1 cellular context compared by ENCODE assay signal in the genomic region with DNA sequence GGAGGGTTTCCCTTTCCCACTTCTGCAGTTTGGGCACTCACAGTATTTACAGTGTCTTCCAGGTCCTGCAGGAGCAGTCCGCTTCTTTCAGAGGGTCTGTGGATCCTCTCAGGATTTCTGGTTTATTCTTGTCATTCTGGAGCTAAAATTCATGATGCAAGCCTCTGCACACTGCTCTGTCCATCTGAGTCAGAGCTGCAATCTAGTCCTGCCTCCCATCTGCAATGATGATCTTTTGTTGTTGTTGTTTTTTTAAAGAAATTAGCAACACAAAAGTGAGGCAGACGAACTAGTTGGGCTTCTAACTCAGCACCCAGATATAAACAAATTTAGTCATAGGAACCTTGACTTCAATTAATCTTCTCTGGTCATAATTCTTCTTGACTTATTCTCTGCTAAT.
TF ChIP-seq lines count a peak whose summit lies in the region.

No MANE protein-coding gene starts in this region.

TF ChIP-seq in GM23338, 12 proteins besides CTCF, POLR2A, EP300 and RAD21 (continued from another document):
- no peak for TF ChIP-seq EZH2 (IDR thresholded peaks at IDR 0.05; ENCODE audit: low read depth, unreplicated experiment)
- no peak for TF ChIP-seq ZNF114 (CRISPR knock-in tag; IDR thresholded peaks at IDR 0.05)
- no peak for TF ChIP-seq NANOG (IDR thresholded peaks at IDR 0.05; ENCODE audit: borderline replicate concordance)
- TF ChIP-seq STAT1 (IDR thresholded peaks at IDR 0.05; ENCODE audit: unreplicated experiment): no peak
- TF ChIP-seq, protein P1, sequence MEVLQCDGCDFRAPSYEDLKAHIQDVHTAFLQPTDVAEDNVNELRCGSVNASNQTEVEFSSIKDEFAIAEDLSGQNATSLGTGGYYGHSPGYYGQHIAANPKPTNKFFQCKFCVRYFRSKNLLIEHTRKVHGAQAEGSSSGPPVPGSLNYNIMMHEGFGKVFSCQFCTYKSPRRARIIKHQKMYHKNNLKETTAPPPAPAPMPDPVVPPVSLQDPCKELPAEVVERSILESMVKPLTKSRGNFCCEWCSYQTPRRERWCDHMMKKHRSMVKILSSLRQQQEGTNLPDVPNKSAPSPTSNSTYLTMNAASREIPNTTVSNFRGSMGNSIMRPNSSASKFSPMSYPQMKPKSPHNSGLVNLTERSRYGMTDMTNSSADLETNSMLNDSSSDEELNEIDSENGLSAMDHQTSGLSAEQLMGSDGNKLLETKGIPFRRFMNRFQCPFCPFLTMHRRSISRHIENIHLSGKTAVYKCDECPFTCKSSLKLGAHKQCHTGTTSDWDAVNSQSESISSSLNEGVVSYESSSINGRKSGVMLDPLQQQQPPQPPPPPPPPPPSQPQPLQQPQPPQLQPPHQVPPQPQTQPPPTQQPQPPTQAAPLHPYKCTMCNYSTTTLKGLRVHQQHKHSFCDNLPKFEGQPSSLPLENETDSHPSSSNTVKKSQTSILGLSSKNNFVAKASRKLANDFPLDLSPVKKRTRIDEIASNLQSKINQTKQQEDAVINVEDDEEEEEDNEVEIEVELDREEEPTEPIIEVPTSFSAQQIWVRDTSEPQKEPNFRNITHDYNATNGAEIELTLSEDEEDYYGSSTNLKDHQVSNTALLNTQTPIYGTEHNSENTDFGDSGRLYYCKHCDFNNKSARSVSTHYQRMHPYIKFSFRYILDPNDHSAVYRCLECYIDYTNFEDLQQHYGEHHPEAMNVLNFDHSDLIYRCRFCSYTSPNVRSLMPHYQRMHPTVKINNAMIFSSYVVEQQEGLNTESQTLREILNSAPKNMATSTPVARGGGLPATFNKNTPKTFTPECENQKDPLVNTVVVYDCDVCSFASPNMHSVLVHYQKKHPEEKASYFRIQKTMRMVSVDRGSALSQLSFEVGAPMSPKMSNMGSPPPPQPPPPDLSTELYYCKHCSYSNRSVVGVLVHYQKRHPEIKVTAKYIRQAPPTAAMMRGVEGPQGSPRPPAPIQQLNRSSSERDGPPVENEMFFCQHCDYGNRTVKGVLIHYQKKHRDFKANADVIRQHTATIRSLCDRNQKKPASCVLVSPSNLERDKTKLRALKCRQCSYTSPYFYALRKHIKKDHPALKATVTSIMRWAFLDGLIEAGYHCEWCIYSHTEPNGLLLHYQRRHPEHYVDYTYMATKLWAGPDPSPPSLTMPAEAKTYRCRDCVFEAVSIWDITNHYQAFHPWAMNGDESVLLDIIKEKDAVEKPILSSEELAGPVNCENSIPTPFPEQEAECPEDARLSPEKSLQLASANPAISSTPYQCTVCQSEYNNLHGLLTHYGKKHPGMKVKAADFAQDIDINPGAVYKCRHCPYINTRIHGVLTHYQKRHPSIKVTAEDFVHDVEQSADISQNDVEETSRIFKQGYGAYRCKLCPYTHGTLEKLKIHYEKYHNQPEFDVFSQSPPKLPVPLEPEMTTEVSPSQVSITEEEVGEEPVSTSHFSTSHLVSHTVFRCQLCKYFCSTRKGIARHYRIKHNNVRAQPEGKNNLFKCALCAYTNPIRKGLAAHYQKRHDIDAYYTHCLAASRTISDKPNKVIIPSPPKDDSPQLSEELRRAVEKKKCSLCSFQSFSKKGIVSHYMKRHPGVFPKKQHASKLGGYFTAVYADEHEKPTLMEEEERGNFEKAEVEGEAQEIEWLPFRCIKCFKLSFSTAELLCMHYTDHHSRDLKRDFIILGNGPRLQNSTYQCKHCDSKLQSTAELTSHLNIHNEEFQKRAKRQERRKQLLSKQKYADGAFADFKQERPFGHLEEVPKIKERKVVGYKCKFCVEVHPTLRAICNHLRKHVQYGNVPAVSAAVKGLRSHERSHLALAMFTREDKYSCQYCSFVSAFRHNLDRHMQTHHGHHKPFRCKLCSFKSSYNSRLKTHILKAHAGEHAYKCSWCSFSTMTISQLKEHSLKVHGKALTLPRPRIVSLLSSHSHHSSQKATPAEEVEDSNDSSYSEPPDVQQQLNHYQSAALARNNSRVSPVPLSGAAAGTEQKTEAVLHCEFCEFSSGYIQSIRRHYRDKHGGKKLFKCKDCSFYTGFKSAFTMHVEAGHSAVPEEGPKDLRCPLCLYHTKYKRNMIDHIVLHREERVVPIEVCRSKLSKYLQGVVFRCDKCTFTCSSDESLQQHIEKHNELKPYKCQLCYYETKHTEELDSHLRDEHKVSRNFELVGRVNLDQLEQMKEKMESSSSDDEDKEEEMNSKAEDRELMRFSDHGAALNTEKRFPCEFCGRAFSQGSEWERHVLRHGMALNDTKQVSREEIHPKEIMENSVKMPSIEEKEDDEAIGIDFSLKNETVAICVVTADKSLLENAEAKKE (CRISPR knock-in tag; IDR thresholded peaks at IDR 0.05): no peak
TF ChIP-seq in GM23338: peak in this region for 0.
